1 cellular context compared by ENCODE assay signal in the genomic region with DNA sequence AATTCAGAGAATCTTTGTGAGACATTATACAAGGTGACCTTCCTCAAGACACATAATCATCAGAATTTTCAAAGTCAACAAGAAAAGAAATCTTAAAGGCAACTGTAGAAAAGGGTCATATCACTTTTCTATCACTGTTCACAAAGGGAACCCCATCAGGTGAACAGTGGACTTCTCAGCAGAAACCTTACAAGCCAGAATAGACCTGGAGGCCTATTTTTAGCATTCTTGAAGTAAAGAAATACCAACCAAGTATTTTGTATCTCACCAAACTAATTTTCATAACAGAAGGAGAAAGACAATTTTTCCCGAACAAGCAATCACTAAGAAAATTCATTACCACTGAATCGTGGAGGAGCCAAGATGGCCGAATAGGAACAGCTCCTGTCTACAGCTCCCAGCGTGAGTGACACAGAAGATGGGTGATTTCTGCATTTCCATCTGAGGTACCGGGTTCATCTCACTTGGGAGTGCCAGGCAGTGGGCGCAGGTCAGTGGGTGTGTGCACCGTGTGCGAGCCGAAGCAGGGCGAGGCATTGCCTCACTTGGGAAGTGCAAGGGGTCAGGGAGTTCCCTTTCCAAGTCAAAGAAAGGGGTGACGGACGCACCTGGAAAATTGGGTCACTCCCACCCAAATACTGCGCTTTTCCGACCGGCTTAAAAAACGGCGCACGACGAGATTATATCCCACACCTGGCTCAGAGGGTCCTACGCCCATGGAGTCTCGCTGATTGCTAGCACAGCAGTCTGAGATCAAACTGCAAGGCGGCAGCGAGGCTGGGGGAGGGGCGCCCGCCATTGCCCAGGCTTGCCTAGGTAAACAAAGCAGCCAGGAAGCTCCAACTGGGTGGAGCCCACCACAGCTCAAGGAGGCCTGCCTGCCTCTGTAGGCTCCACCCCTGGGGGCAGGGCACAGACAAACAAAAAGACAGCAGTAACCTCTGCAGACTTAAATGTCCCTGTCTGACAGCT.
TF ChIP-seq lines count a peak whose summit lies in the region.
"Not testable (repeated sequence)": the region's sequence is repeated elsewhere in the genome, so short reads cannot be mapped to it uniquely, and the experiment has no call there.

No MANE protein-coding gene starts in this region.

TF ChIP-seq in HepG2, 621 proteins besides CTCF, POLR2A, EP300 and RAD21:
- TF ChIP-seq, protein P1, sequence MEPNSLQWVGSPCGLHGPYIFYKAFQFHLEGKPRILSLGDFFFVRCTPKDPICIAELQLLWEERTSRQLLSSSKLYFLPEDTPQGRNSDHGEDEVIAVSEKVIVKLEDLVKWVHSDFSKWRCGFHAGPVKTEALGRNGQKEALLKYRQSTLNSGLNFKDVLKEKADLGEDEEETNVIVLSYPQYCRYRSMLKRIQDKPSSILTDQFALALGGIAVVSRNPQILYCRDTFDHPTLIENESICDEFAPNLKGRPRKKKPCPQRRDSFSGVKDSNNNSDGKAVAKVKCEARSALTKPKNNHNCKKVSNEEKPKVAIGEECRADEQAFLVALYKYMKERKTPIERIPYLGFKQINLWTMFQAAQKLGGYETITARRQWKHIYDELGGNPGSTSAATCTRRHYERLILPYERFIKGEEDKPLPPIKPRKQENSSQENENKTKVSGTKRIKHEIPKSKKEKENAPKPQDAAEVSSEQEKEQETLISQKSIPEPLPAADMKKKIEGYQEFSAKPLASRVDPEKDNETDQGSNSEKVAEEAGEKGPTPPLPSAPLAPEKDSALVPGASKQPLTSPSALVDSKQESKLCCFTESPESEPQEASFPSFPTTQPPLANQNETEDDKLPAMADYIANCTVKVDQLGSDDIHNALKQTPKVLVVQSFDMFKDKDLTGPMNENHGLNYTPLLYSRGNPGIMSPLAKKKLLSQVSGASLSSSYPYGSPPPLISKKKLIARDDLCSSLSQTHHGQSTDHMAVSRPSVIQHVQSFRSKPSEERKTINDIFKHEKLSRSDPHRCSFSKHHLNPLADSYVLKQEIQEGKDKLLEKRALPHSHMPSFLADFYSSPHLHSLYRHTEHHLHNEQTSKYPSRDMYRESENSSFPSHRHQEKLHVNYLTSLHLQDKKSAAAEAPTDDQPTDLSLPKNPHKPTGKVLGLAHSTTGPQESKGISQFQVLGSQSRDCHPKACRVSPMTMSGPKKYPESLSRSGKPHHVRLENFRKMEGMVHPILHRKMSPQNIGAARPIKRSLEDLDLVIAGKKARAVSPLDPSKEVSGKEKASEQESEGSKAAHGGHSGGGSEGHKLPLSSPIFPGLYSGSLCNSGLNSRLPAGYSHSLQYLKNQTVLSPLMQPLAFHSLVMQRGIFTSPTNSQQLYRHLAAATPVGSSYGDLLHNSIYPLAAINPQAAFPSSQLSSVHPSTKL (CRISPR knock-in tag; IDR thresholded peaks at IDR 0.05): peak; percentile 35; the same call in 1 of the 2 replicates
- TF ChIP-seq FOXA3 (CRISPR knock-in tag; IDR thresholded peaks at IDR 0.05): peak; percentile 47
- TF ChIP-seq, protein P2, sequence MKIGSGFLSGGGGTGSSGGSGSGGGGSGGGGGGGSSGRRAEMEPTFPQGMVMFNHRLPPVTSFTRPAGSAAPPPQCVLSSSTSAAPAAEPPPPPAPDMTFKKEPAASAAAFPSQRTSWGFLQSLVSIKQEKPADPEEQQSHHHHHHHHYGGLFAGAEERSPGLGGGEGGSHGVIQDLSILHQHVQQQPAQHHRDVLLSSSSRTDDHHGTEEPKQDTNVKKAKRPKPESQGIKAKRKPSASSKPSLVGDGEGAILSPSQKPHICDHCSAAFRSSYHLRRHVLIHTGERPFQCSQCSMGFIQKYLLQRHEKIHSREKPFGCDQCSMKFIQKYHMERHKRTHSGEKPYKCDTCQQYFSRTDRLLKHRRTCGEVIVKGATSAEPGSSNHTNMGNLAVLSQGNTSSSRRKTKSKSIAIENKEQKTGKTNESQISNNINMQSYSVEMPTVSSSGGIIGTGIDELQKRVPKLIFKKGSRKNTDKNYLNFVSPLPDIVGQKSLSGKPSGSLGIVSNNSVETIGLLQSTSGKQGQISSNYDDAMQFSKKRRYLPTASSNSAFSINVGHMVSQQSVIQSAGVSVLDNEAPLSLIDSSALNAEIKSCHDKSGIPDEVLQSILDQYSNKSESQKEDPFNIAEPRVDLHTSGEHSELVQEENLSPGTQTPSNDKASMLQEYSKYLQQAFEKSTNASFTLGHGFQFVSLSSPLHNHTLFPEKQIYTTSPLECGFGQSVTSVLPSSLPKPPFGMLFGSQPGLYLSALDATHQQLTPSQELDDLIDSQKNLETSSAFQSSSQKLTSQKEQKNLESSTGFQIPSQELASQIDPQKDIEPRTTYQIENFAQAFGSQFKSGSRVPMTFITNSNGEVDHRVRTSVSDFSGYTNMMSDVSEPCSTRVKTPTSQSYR (CRISPR knock-in tag; IDR thresholded peaks at IDR 0.05; ENCODE audit: borderline replicate concordance): peak; percentile 86
- TF ChIP-seq, protein P3, sequence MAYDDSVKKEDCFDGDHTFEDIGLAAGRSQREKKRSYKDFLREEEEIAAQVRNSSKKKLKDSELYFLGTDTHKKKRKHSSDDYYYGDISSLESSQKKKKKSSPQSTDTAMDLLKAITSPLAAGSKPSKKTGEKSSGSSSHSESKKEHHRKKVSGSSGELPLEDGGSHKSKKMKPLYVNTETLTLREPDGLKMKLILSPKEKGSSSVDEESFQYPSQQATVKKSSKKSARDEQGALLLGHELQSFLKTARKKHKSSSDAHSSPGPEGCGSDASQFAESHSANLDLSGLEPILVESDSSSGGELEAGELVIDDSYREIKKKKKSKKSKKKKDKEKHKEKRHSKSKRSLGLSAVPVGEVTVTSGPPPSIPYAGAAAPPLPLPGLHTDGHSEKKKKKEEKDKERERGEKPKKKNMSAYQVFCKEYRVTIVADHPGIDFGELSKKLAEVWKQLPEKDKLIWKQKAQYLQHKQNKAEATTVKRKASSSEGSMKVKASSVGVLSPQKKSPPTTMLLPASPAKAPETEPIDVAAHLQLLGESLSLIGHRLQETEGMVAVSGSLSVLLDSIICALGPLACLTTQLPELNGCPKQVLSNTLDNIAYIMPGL (CRISPR knock-in tag; IDR thresholded peaks at IDR 0.05; ENCODE audit: borderline replicate concordance in 1 of 2, low read depth in 1 of 2): 0 out of 4 replicates have a peak, but pooled peaks of 1 of the 2 experiments have one; percentile 23
- 0 out of 2 replicates have a peak, but pooled peaks have one; percentile 22 for TF ChIP-seq PHF8 (CRISPR knock-in tag; IDR thresholded peaks at IDR 0.05)
- 0 out of 2 replicates have a peak, but pooled peaks have one; percentile 22 for TF ChIP-seq FOXK1 (CRISPR knock-in tag; IDR thresholded peaks at IDR 0.05; ENCODE audit: borderline replicate concordance, low read depth)
- TF ChIP-seq, protein P4, sequence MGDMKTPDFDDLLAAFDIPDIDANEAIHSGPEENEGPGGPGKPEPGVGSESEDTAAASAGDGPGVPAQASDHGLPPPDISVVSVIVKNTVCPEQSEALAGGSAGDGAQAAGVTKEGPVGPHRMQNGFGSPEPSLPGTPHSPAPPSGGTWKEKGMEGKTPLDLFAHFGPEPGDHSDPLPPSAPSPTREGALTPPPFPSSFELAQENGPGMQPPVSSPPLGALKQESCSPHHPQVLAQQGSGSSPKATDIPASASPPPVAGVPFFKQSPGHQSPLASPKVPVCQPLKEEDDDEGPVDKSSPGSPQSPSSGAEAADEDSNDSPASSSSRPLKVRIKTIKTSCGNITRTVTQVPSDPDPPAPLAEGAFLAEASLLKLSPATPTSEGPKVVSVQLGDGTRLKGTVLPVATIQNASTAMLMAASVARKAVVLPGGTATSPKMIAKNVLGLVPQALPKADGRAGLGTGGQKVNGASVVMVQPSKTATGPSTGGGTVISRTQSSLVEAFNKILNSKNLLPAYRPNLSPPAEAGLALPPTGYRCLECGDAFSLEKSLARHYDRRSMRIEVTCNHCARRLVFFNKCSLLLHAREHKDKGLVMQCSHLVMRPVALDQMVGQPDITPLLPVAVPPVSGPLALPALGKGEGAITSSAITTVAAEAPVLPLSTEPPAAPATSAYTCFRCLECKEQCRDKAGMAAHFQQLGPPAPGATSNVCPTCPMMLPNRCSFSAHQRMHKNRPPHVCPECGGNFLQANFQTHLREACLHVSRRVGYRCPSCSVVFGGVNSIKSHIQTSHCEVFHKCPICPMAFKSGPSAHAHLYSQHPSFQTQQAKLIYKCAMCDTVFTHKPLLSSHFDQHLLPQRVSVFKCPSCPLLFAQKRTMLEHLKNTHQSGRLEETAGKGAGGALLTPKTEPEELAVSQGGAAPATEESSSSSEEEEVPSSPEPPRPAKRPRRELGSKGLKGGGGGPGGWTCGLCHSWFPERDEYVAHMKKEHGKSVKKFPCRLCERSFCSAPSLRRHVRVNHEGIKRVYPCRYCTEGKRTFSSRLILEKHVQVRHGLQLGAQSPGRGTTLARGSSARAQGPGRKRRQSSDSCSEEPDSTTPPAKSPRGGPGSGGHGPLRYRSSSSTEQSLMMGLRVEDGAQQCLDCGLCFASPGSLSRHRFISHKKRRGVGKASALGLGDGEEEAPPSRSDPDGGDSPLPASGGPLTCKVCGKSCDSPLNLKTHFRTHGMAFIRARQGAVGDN (CRISPR knock-in tag; IDR thresholded peaks at IDR 0.05): peak; percentile 57
- peak; percentile 40 for TF ChIP-seq YY1 (IDR thresholded peaks at IDR 0.05; ENCODE audit: insufficient read depth, insufficient replicate concordance, low read depth, low read length)
- peak; percentile 27 for TF ChIP-seq SAP130 (CRISPR knock-in tag; IDR thresholded peaks at IDR 0.05; ENCODE audit: low read depth)
- TF ChIP-seq FOXA1 (IDR thresholded peaks at IDR 0.05): not testable (repeated sequence)
- TF ChIP-seq FOXA1 (CRISPR knock-in tag; IDR thresholded peaks at IDR 0.05): peak; percentile 75; the same call in 1 of the 2 replicates
- peak; percentile 56 for TF ChIP-seq TAF1 (CRISPR knock-in tag; IDR thresholded peaks at IDR 0.05)
- peak; percentile 32; the same call in 1 of the 2 replicates for TF ChIP-seq MYC (CRISPR knock-in tag; IDR thresholded peaks at IDR 0.05; ENCODE audit: borderline replicate concordance)
